ENCODE assay signal across 17 cellular contexts in genomic region chr14:71687115-71687836, GRCh38.
DNase-seq lines count a peak whose midpoint lies in the region; ATAC-seq and TF ChIP-seq lines count a peak whose summit lies in the region.
"Had no signal": no experiment of that assay in that cellular context is flagged by ENCODE, and none has a peak within 500 bp of the region (broad histone marks: within the 10 kb centered on the region; RNA-seq: fewer than 3 reads in every experiment).

No MANE protein-coding gene starts in this region.

- H3K27ac Mint-ChIP-seq in osteocyte (ENCODE audit: unreplicated experiment), result peak overlapping the region; percentile 79

- intact Hi-C loops in left cardiac atrium (cut with DNase I), result no loop called here
- intact Hi-C loops in cardiac septum (cut with DNase I), result no loop called here

- ATAC-seq in left cardiac atrium (peak; percentile 19 to 61), HG03432 (IDR thresholded peaks at IDR 0.05; ENCODE audit: unreplicated experiment) (no peak)
- ATAC-seq: A549; gastrocnemius medialis; stimulated activated naive CD8-positive, alpha-beta T cell treated with anti-CD3 and anti-CD28 coated beads, Interleukin-15, Interleukin-2, amounts not matched to agents 100 U/mL and 50 U/mL, for 24 hours had no signal

- no peak for TF ChIP-seq CTCF in osteocyte (IDR thresholded peaks at IDR 0.05)

- no peak for DNase-seq in left cardiac atrium
- no peak for DNase-seq in cardiac septum (ENCODE audit: low spot score)
- peak; percentile 53 for DNase-seq in fibroblast of gingiva (ENCODE audit: low read depth)
- DNase-seq in osteocyte (ENCODE audit: extremely low spot score, unreplicated experiment), result no peak
- DNase-seq in effector CD4-positive, alpha-beta T cell, result no peak
- no peak for DNase-seq in UCSD-AML1 (lab: John Stamatoyannopoulos, UW; ENCODE audit: unreplicated experiment)
- no peak for DNase-seq in SIG-M5 treated with dmso at 0.1 percent for 504 hours (lab: John Stamatoyannopoulos, UW; ENCODE audit: unreplicated experiment)
- DNase-seq: activated gamma-delta T cell; brain microvascular endothelial cell; CD8-positive, alpha-beta memory T cell; effector CD8-positive, alpha-beta T cell; gastrocnemius medialis; NCI-H526; spleen; stimulated activated naive CD8-positive, alpha-beta T cell treated with anti-CD3 and anti-CD28 coated beads, Interleukin-15, Interleukin-2, amounts not matched to agents 100 U/mL and 50 U/mL, for 24 hours had no signal

- no peak overlapping the region for H3K4me3 Mint-ChIP-seq in osteocyte (ENCODE audit: unreplicated experiment)
- H3K4me3 Mint-ChIP-seq: CD8-positive, alpha-beta memory T cell had no signal

- H3K9me3 Mint-ChIP-seq in osteocyte (ENCODE audit: unreplicated experiment), result peaks cover 5% of the 10 kb centered on the region
- H3K9me3 Mint-ChIP-seq: CD8-positive, alpha-beta memory T cell had no signal

- peaks cover 38% of the 10 kb centered on the region for H3K4me1 Mint-ChIP-seq in osteocyte (ENCODE audit: unreplicated experiment)
- H3K4me1 Mint-ChIP-seq: CD8-positive, alpha-beta memory T cell had no signal

- peaks cover 33% of the 10 kb centered on the region for H3K36me3 Mint-ChIP-seq in osteocyte (ENCODE audit: unreplicated experiment)

- H3K27me3 Mint-ChIP-seq in osteocyte (ENCODE audit: unreplicated experiment), result no peaks in the 10 kb centered on the region
